Comparison of ENCODE assay signal across 1 cellular context in genomic region chr9:112443200-112443599, GRCh38.
TF ChIP-seq lines count a peak whose summit lies in the region.

No MANE protein-coding gene starts in this region.

TF ChIP-seq in H1, 55 proteins besides CTCF, POLR2A, EP300 and RAD21 (continued from another document):
- no peak for TF ChIP-seq TAF1 (IDR thresholded peaks at IDR 0.05; ENCODE audit: low read depth, low read length)
- no peak for TF ChIP-seq RXRA (IDR thresholded peaks at IDR 0.05; ENCODE audit: insufficient read depth, low read depth, low read length)
- TF ChIP-seq CHD2 (IDR thresholded peaks at IDR 0.05; ENCODE audit: low read length) = no peak
- no peak for TF ChIP-seq BRCA1 (IDR thresholded peaks at IDR 0.05; ENCODE audit: low read depth, low read length)
- TF ChIP-seq GABPA (IDR thresholded peaks at IDR 0.05; ENCODE audit: borderline replicate concordance, insufficient read depth, low read length) = no peak
- no peak for TF ChIP-seq NRF1 (IDR thresholded peaks at IDR 0.05; ENCODE audit: low read depth, low read length)
- TF ChIP-seq SAP30 (IDR thresholded peaks at IDR 0.05; ENCODE audit: insufficient read depth, insufficient replicate concordance, low read length) = no peak
- no peak for TF ChIP-seq CBX8 (IDR thresholded peaks at IDR 0.05; ENCODE audit: borderline replicate concordance, low read depth, low read length)
